In genomic region chr16:53504161-53504663, GRCh38 we compare ENCODE assay signal across 8 cellular contexts. TPM values are rescaled to one million over a fixed set of nuclear protein-coding genes. Genes with fewer than 3 reads are reported as not detected.
A peak's percentile ranks its signal among the peaks of the same experiment; 100 is the strongest.
DNase-seq lines count a peak whose midpoint lies in the region; ATAC-seq and TF ChIP-seq lines count a peak whose summit lies in the region.

No MANE protein-coding gene starts in this region.

- H3K27ac ChIP-seq in 22Rv1 (peak overlapping the region; percentile 83), GM23338 (ENCODE audit: low read depth) (peak overlapping the region; percentile 95), WERI-Rb-1 (peak overlapping the region; percentile 93), duodenal mucosa (ENCODE audit: low read depth, low read length) (peak overlapping the region; percentile 97), mesendoderm (ENCODE audit: low read depth, low read length) (peak overlapping the region; percentile 82)

- H3K27me3 ChIP-seq in GM23338 (ENCODE audit: insufficient read depth) (no peaks in the 10 kb centered on the region), WERI-Rb-1 (ENCODE audit: insufficient read depth, low read depth, severe bottlenecking) (no peaks in the 10 kb centered on the region), duodenal mucosa (ENCODE audit: control insufficient read depth in 1 of 2, insufficient read depth in 2 of 2, low read length in 2 of 2) (no peaks in the 10 kb centered on the region), mesendoderm (ENCODE audit: insufficient read depth, low read length, poor library complexity) (no peaks in the 10 kb centered on the region)

- no CpG with 5 or more reads among the region's 11 CpGs for WGBS in mesendoderm (ENCODE audit: extremely low coverage, insufficient coverage, low lambda C conversion rate)

- no peak overlapping the region for H4K5ac ChIP-seq in mesendoderm (ENCODE audit: low read length)

- H3K4me1 Mint-ChIP-seq in GM23338: peaks cover 27% of the 10 kb centered on the region

- no peak overlapping the region for H2BK15ac ChIP-seq in mesendoderm (replicated peaks; ENCODE audit: low read depth)

- peaks cover 29% of the 10 kb centered on the region for H3K4me1 ChIP-seq in GM23338 (ENCODE audit: insufficient read depth)
- peaks cover 27% of the 10 kb centered on the region in 2 donors for H3K4me1 ChIP-seq in duodenal mucosa (ENCODE audit: control insufficient read depth in 1 of 2, insufficient read depth in 2 of 2, low read length in 2 of 2)
- H3K4me1 ChIP-seq in mesendoderm (ENCODE audit: control insufficient read depth, low read depth, low read length): peaks cover 14% of the 10 kb centered on the region

- no peak for ATAC-seq in GM23338

- H2AFZ ChIP-seq in GM23338: peak overlapping the region; percentile 58

- no peaks in the 10 kb centered on the region for H3K9me3 ChIP-seq in WERI-Rb-1 (ENCODE audit: severe bottlenecking)
- no peaks in the 10 kb centered on the region for H3K9me3 ChIP-seq in duodenal mucosa (ENCODE audit: control insufficient read depth in 1 of 2, low read length in 2 of 2)

- H3K9ac ChIP-seq in duodenal mucosa (ENCODE audit: low read depth in 1 of 2, low read length in 2 of 2) (peak overlapping the region; percentile 53 to 57), mesendoderm (ENCODE audit: low read length) (peak overlapping the region; percentile 91)

- H3K36me3 Mint-ChIP-seq in GM23338 (ENCODE audit: low read depth): no peaks in the 10 kb centered on the region; the same call in 2 of the 3 replicates

- H3K4ac ChIP-seq in mesendoderm (ENCODE audit: low read depth, low read length): no peak overlapping the region

- H3K4me2 ChIP-seq in GM23338 (peak overlapping the region; percentile 88), mesendoderm (ENCODE audit: low read length) (peak overlapping the region; percentile 37)

- H2AK5ac ChIP-seq in mesendoderm (ENCODE audit: low read length): no peak overlapping the region

- H2BK120ac ChIP-seq in mesendoderm (ENCODE audit: low read depth, low read length): no peak overlapping the region

- H3K27me3 Mint-ChIP-seq in GM23338 (ENCODE audit: insufficient read depth, low read depth, poor library complexity): peaks cover 8% of the 10 kb centered on the region

- TF ChIP-seq CTCF in 22Rv1 (IDR thresholded peaks at IDR 0.05): no peak
- TF ChIP-seq CTCF in GM23338 (conservative IDR thresholded peaks at IDR 0.05; ENCODE audit: low read depth in 2 of 2): no peak
- TF ChIP-seq CTCF in WERI-Rb-1 (IDR thresholded peaks at IDR 0.05; ENCODE audit: low read depth, low read length): no peak

- peak overlapping the region; percentile 86 for H3K4me3 Mint-ChIP-seq in GM23338

- DNase-seq in GM23338 (ENCODE audit: low spot score) (peak; percentile 7), WERI-Rb-1 (peak; percentile 60), mesendoderm (peak; percentile 61), stromal cell of bone marrow (ENCODE audit: low read depth) (peak; percentile 59), OCI-M1 (lab: John Stamatoyannopoulos, UW) (no peak)
- DNase-seq in effector CD8-positive, alpha-beta T cell (lab: John Stamatoyannopoulos, UW): no peak

- peaks cover 5% of the 10 kb centered on the region for H3K79me1 ChIP-seq in mesendoderm (ENCODE audit: low read length)

- H3K18ac ChIP-seq in mesendoderm (ENCODE audit: low read length): no peak overlapping the region

- peak overlapping the region; percentile 96 for H3K56ac ChIP-seq in mesendoderm (ENCODE audit: low read length)

- H4K20me1 ChIP-seq in GM23338 (replicated peaks; ENCODE audit: insufficient read depth): peaks cover 6% of the 10 kb centered on the region

- H3K79me2 ChIP-seq in GM23338 (replicated peaks; ENCODE audit: insufficient read depth) (peaks cover 32% of the 10 kb centered on the region), mesendoderm (ENCODE audit: control insufficient read depth, insufficient read depth, low read length) (peaks cover 4% of the 10 kb centered on the region)

- peak overlapping the region; percentile 74 for H3K4me3 ChIP-seq in GM23338
- H3K4me3 ChIP-seq in WERI-Rb-1 (ENCODE audit: low read depth, low read length): peak overlapping the region; percentile 64
- peak overlapping the region; percentile 63 to 68 for H3K4me3 ChIP-seq in duodenal mucosa (ENCODE audit: low read depth in 1 of 2, low read length in 2 of 2)
- H3K4me3 ChIP-seq in mesendoderm (ENCODE audit: low read length): no peak overlapping the region

- H3K27ac Mint-ChIP-seq in GM23338: peak overlapping the region; percentile 91

- no peaks in the 10 kb centered on the region for H3K36me3 ChIP-seq in GM23338 (ENCODE audit: insufficient read depth)
- no peaks in the 10 kb centered on the region; the same call in 1 of the 2 replicates for H3K36me3 ChIP-seq in WERI-Rb-1
- H3K36me3 ChIP-seq in duodenal mucosa (ENCODE audit: control insufficient read depth in 1 of 2, insufficient read depth in 2 of 2, low read length in 2 of 2): peaks cover 0 to 4% of the 10 kb centered on the region in 2 donors
- no peaks in the 10 kb centered on the region for H3K36me3 ChIP-seq in mesendoderm (ENCODE audit: control insufficient read depth, insufficient read depth, low read length)

- H2BK5ac ChIP-seq in mesendoderm (ENCODE audit: low read length): peak overlapping the region; percentile 71

- no peak overlapping the region for H4K8ac ChIP-seq in mesendoderm (ENCODE audit: low read depth, low read length)

- H3K9me2 ChIP-seq in GM23338 (ENCODE audit: insufficient read depth): peaks cover 11% of the 10 kb centered on the region

- no peaks in the 10 kb centered on the region; the same call in 1 of the 2 replicates for H3F3A ChIP-seq in GM23338 (replicated peaks; ENCODE audit: low read depth)

- H3K23ac ChIP-seq in mesendoderm (ENCODE audit: low read length): peak overlapping the region; percentile 85

- no peaks in the 10 kb centered on the region; the same call in 2 of the 3 replicates for H3K9me3 Mint-ChIP-seq in GM23338

TF ChIP-seq in GM23338, 12 proteins besides CTCF, POLR2A, EP300 and RAD21 (continues in another document):
- no peak for TF ChIP-seq ZNF331 (CRISPR knock-in tag; IDR thresholded peaks at IDR 0.05; ENCODE audit: low read depth)
- no peak for TF ChIP-seq REST (IDR thresholded peaks at IDR 0.05; ENCODE audit: unreplicated experiment)
- TF ChIP-seq NANOG (IDR thresholded peaks at IDR 0.05; ENCODE audit: borderline replicate concordance): no peak
- TF ChIP-seq JUNB (IDR thresholded peaks at IDR 0.05; ENCODE audit: unreplicated experiment): no peak

RNA-seq across cellular contexts. Expression of gene AKTIP, which starts 1.2 kb away (rescaled TPM):
- 14.7 and 21.6 TPM in 2 replicates for total RNA-seq in GM23338 (2014; rRNA removed; shearing (Covaris generic))
- 15.2 and 17.3 TPM in 2 replicates for polyA plus RNA-seq in GM23338 (2016; fragmentation: Nextera tagmentation; extraction: Ambion mirVana)
- polyA plus RNA-seq in mesendoderm (2013, experiment 1 of 2): 15.0 TPM
- 16.2 TPM for polyA plus RNA-seq in mesendoderm (2013, experiment 2 of 2)

Comparison
In these comparisons a context has a peak if more than half of its experiments do, and no peak if none do; other contexts are left out.
1. DNase-seq: peak in GM23338 (single experiment), WERI-Rb-1 (single experiment), mesendoderm (single experiment) and stromal cell of bone marrow (single experiment); none in effector CD8-positive, alpha-beta T cell (single experiment) and OCI-M1 (single experiment).
2. Peak in every context shown above with its lines, with median percentiles within 50 percentile points of each other: H3K27ac ChIP-seq.